In the genomic region with DNA sequence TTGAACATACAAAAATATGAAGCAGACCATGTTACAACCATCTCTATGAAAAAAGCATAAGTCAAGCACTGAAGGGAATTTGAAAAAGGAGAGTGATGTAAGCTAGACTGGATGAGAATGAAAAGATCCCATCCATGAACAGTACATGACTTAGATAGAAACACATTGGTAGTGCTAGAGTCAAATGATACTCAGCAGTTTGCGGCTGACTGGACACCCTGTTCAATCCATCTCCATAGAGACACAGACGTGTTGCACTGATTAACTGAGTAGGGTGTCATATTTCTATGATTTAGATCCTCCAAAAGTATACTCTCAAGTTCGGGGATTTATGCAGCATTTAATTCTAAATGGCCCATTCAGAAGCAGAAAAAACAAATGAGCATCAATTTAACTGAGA, we compare ENCODE assay signal across 18 cellular contexts.
A peak's percentile ranks its signal among the peaks of the same experiment; 100 is the strongest.
DNase-seq lines count a peak whose midpoint lies in the region; ATAC-seq and FAIRE-seq lines count a peak whose summit lies in the region.
"Had no signal": no experiment of that assay in that cellular context is flagged by ENCODE, and none has a peak within 500 bp of the region (broad histone marks: within the 10 kb centered on the region; RNA-seq: fewer than 3 reads in every experiment).

No MANE protein-coding gene starts in this region.

- DNase-seq in NCI-H1105 treated with DMSO at 0.1 percent for 48 hours (lab: John Stamatoyannopoulos, UW): peak; percentile 54
- no peak for DNase-seq in NCI-H1105 (lab: John Stamatoyannopoulos, UW)
- peak; percentile 15 for DNase-seq in NCI-H1436 treated with DMSO at 0.1 percent for 48 hours (lab: John Stamatoyannopoulos, UW)
- DNase-seq in NCI-H2171 treated with DMSO at 0.1 percent for 48 hours (lab: John Stamatoyannopoulos, UW): peak; percentile 96
- DNase-seq in activated CD4-positive, alpha-beta T cell treated with anti-CD3 and anti-CD28 coated beads, Interleukin-2, amount 50 U/mL, for 1 hour: no peak
- no peak for DNase-seq in stimulated activated CD4-positive, alpha-beta T cell treated with anti-CD3 and anti-CD28 coated beads, Interleukin-1b, Interleukin-23, amount 100 ng/mL, for 48 hours
- DNase-seq: 8988T, C1 segment of cervical spinal cord, H9, Karpas-422, NCI-H345, Right ventricle myocardium superior had no signal

- FAIRE-seq in islet of Langerhans (lab: Jason Lieb, UNC): peak; percentile 98
- FAIRE-seq: G401.6, GM12891 had no signal

- ATAC-seq in HG02885 (IDR thresholded peaks at IDR 0.05; ENCODE audit: poor library complexity, unreplicated experiment): no peak
- ATAC-seq: Panc1, SK-N-SH treated with all-trans-retinoic acid at 6 μM for 48 hours had no signal

Comparison
In these comparisons a context has a peak if more than half of its experiments do, and no peak if none do; other contexts are left out.
1. DNase-seq: peak in NCI-H1105 treated with DMSO at 0.1 percent for 48 hours (single experiment), NCI-H1436 treated with DMSO at 0.1 percent for 48 hours (single experiment) and NCI-H2171 treated with DMSO at 0.1 percent for 48 hours (single experiment); none in NCI-H1105 (single experiment), activated CD4-positive, alpha-beta T cell treated with anti-CD3 and anti-CD28 coated beads, Interleukin-2, amount 50 U/mL, for 1 hour (single experiment) and stimulated activated CD4-positive, alpha-beta T cell treated with anti-CD3 and anti-CD28 coated beads, Interleukin-1b, Interleukin-23, amount 100 ng/mL, for 48 hours (single experiment).